Comparison of ENCODE assay signal across 9 cellular contexts in genomic region chr14:105168496-105168978, GRCh38. TPM values are rescaled to one million over a fixed set of nuclear protein-coding genes. Genes with fewer than 3 reads are reported as not detected.
A peak's percentile ranks its signal among the peaks of the same experiment; 100 is the strongest.
DNase-seq lines count a peak whose midpoint lies in the region; ATAC-seq and TF ChIP-seq lines count a peak whose summit lies in the region.
"Had no signal": no experiment of that assay in that cellular context is flagged by ENCODE, and none has a peak within 500 bp of the region (broad histone marks: within the 10 kb centered on the region; RNA-seq: fewer than 3 reads in every experiment).

TSS of gene JAG2 (minus strand) at chr14:105168776. CDS start at chr14:105168420, 356 bp downstream.

- peak within 1 kb of the TSS; percentile 5 for H3K4me3 ChIP-seq in GM12875 (ENCODE audit: low read depth, low read length)
- H3K4me3 ChIP-seq in thoracic aorta: peak within 1 kb of the TSS; percentile 62

- no peaks in the 10 kb centered on the region for H3K36me3 Mint-ChIP-seq in natural killer cell treated with Interleukin-12 subunit alpha and Interleukin-12 subunit beta and Interleukin-15 and Interleukin-18, amount 100 ng/mL, for 72 hours

- peak within 1 kb of the TSS; percentile 60 for H3K4me3 Mint-ChIP-seq in natural killer cell treated with Interleukin-12 subunit alpha and Interleukin-12 subunit beta and Interleukin-15 and Interleukin-18, amount 100 ng/mL, for 72 hours

- no peak for TF ChIP-seq CTCF in GM12875 (IDR thresholded peaks at IDR 0.05; ENCODE audit: borderline replicate concordance, insufficient read depth, low read depth, low read length)
- TF ChIP-seq CTCF in thoracic aorta (IDR thresholded peaks at IDR 0.05): no peak

- H3K27me3 Mint-ChIP-seq in natural killer cell treated with Interleukin-12 subunit alpha and Interleukin-12 subunit beta and Interleukin-15 and Interleukin-18, amount 100 ng/mL, for 72 hours: peaks cover 0 to 2% of the 10 kb centered on the region in 2 donors

- peak; percentile 65 to 79 for ATAC-seq in natural killer cell treated with Interleukin-12 subunit alpha and Interleukin-12 subunit beta and Interleukin-15 and Interleukin-18, amount 100 ng/mL, for 72 hours
- ATAC-seq in thoracic aorta (ENCODE audit: insufficient number of reproducible peaks, low FRiP score, low read depth): no peak
- no peak for ATAC-seq in GM21526 (IDR thresholded peaks at IDR 0.05; ENCODE audit: low FRiP score, unreplicated experiment)
- no peak for ATAC-seq in HG03196 (IDR thresholded peaks at IDR 0.05; ENCODE audit: unreplicated experiment)

- H3K4me1 ChIP-seq in thoracic aorta (ENCODE audit: control insufficient read depth in 1 of 2, low read depth in 2 of 2): peaks cover 12 to 29% of the 10 kb centered on the region in 2 donors

- DNase-seq in NCI-H2171 (lab: John Stamatoyannopoulos, UW) (peak; percentile 83), activated T-cell treated with anti-CD3 and anti-CD28 coated beads for 4 hours (peak; percentile 33), epithelial cell of prostate (ENCODE audit: low read depth, low spot score) (peak; percentile 46), thoracic aorta (ENCODE audit: low spot score) (no peak)
- DNase-seq in natural killer cell treated with Interleukin-12 subunit alpha and Interleukin-12 subunit beta and Interleukin-15 and Interleukin-18, amount 100 ng/mL, for 72 hours (ENCODE audit: low spot score): no peak

- peaks cover 7 to 11% of the 10 kb centered on the region in 2 donors for H3K4me1 Mint-ChIP-seq in natural killer cell treated with Interleukin-12 subunit alpha and Interleukin-12 subunit beta and Interleukin-15 and Interleukin-18, amount 100 ng/mL, for 72 hours (ENCODE audit: low read depth in 2 of 2)

- H3K27ac ChIP-seq in epithelial cell of prostate (peak within 1 kb of the TSS; percentile 56), thoracic aorta (no peak within 1 kb of the TSS)

- no peaks in the 10 kb centered on the region for H3K9me3 Mint-ChIP-seq in natural killer cell treated with Interleukin-12 subunit alpha and Interleukin-12 subunit beta and Interleukin-15 and Interleukin-18, amount 100 ng/mL, for 72 hours

- no peaks in the 10 kb centered on the region for H3K9me3 ChIP-seq in thoracic aorta

- no peak within 1 kb of the TSS for H3K27ac Mint-ChIP-seq in natural killer cell treated with Interleukin-12 subunit alpha and Interleukin-12 subunit beta and Interleukin-15 and Interleukin-18, amount 100 ng/mL, for 72 hours

- no peaks in the 10 kb centered on the region for H3K27me3 ChIP-seq in thoracic aorta (replicated peaks; ENCODE audit: insufficient read depth)

- H3K36me3 ChIP-seq in thoracic aorta: no peaks in the 10 kb centered on the region

RNA-seq across cellular contexts. Expression of gene JAG2, which starts in this region (rescaled TPM):
- total RNA-seq in natural killer cell treated with Interleukin-12 subunit alpha and Interleukin-12 subunit beta and Interleukin-15 and Interleukin-18, amount 100 ng/mL, for 72 hours: 1 to 10 TPM; 5.9 to 7.1 TPM
- 10 to 100 TPM in 1 of 2 donors, 1 to 10 TPM in 1; 8.8 to 12.0 TPM for total RNA-seq in thoracic aorta
- total RNA-seq: RPMI7951 had no signal

Comparison
In these comparisons a context has a peak if more than half of its experiments do, and no peak if none do; other contexts are left out.
1. DNase-seq: peak in NCI-H2171 (single experiment), activated T-cell treated with anti-CD3 and anti-CD28 coated beads for 4 hours (single experiment) and epithelial cell of prostate (single experiment); none in natural killer cell treated with Interleukin-12 subunit alpha and Interleukin-12 subunit beta and Interleukin-15 and Interleukin-18, amount 100 ng/mL, for 72 hours (single experiment) and thoracic aorta (single experiment).
2. ATAC-seq: peak in natural killer cell treated with Interleukin-12 subunit alpha and Interleukin-12 subunit beta and Interleukin-15 and Interleukin-18, amount 100 ng/mL, for 72 hours (2 of 2); none in thoracic aorta (single experiment), GM21526 (single experiment) and HG03196 (single experiment).